21 cellular contexts compared by ENCODE assay signal in the genomic region with DNA sequence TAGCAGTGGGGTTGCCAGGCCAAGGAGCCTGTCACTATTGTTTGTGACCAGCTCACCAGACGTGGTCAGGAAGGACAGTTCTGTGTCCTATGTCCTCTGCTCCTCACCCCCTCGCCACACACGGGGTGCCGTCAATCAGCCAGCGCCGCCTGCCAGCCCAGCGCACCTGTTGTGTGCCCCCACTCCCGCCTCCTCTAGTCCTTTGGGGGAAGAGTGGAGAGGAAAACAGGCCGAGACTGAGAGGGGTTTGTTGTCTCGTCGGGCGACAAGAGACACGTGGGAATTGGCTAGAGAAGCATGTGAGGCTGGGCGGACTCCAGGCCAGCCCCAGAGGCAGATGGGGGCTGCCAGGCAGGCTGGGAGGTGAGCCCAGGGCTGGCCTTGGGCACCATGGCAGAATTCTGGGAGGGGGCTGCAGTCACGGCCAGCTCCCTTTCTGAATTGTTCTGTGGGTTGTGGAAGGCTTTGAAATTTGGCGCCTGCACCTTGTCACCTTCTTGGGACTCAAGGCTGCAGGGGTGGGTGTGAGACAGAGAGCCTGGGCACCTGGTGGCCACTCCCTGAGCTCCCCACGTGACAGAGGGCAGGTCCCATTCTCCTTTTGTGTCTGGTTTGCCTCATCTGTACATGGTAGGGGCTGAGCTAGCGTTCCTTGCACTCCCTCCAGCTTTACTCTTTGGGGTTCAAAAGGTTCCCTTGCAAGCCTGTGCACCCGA. TPM values are rescaled to one million over a fixed set of nuclear protein-coding genes. Genes with fewer than 3 reads are reported as not detected.
DNase-seq lines count a peak whose midpoint lies in the region; ATAC-seq and TF ChIP-seq lines count a peak whose summit lies in the region.
"Had no signal": no experiment of that assay in that cellular context is flagged by ENCODE, and none has a peak within 500 bp of the region (broad histone marks: within the 10 kb centered on the region; RNA-seq: fewer than 3 reads in every experiment).

No MANE protein-coding gene starts in this region.

- H3K27me3 ChIP-seq in right cardiac atrium (ENCODE audit: control insufficient read depth, insufficient read depth), result no peaks in the 10 kb centered on the region
- H3K27me3 ChIP-seq: brain microvascular endothelial cell, upper lobe of left lung had no signal

- ATAC-seq in Right ventricle myocardium superior (ENCODE audit: poor library complexity), result no peak
- ATAC-seq in right cardiac atrium, result no peak
- ATAC-seq: activated naive CD4-positive, alpha-beta T cell treated with anti-CD3 and anti-CD28 coated beads, Interleukin-2, amount 50 U/mL, for 72 hours; esophagus mucosa; left colon; naive thymus-derived CD4-positive, alpha-beta T cell had no signal

- 83% methylated on average over 19 of the region's 19 CpGs for whole genome bisulfite sequencing in right cardiac atrium

- H3K36me3 Mint-ChIP-seq in brain (peaks cover 11% of the 10 kb centered on the region), type B pancreatic cell (peaks cover 15% of the 10 kb centered on the region)

- DNase-seq in Right ventricle myocardium superior (peak; percentile 10), right cardiac atrium (no peak), myocyte (ENCODE audit: low read depth) (peak; percentile 89), type B pancreatic cell (ENCODE audit: extremely low spot score, unreplicated experiment) (no peak), NCI-H1694 (lab: John Stamatoyannopoulos, UW) (no peak), DMS153 (lab: John Stamatoyannopoulos, UW) (no peak), AG20443 (ENCODE audit: low spot score) (no peak)
- DNase-seq: activated CD4-positive, alpha-beta T cell treated with anti-CD3 and anti-CD28 coated beads for 4 hours; activated CD8-positive, alpha-beta memory T cell treated with anti-CD3 and anti-CD28 coated beads, Interleukin-2, amount 50 U/mL, for 48 hours; brain microvascular endothelial cell; dermis blood vessel endothelial cell; hippocampal formation; IMR-90; left colon; naive thymus-derived CD4-positive, alpha-beta T cell; stimulated activated CD4-positive, alpha-beta T cell treated with anti-CD3 and anti-CD28 coated beads, Interleukin-4, amount 100 ng/mL, for 24 hours; T1000 had no signal

- no peaks in the 10 kb centered on the region for H3K9me3 ChIP-seq in right cardiac atrium (ENCODE audit: control insufficient read depth, low read length)
- H3K9me3 ChIP-seq: upper lobe of left lung had no signal

- H3K27me3 Mint-ChIP-seq in brain (peaks cover 63% of the 10 kb centered on the region), type B pancreatic cell (peaks cover 3% of the 10 kb centered on the region)

- TF ChIP-seq CTCF in brain (conservative IDR thresholded peaks at IDR 0.05) (no peak), type B pancreatic cell (conservative IDR thresholded peaks at IDR 0.05) (no peak)

- H3K9me3 Mint-ChIP-seq in brain, result peaks cover 0 to 21% (median 15%) of the 10 kb centered on the region in 5 experiments
- no peaks in the 10 kb centered on the region for H3K9me3 Mint-ChIP-seq in type B pancreatic cell
- H3K9me3 Mint-ChIP-seq: activated naive CD4-positive, alpha-beta T cell treated with anti-CD3 and anti-CD28 coated beads, Interleukin-2, amount 50 U/mL, for 72 hours had no signal

- H3K27ac Mint-ChIP-seq in brain (peak overlapping the region in 3 of 5 experiments; percentile 84 to 97 (median 96)), type B pancreatic cell (peak overlapping the region; percentile 68)
- H3K27ac Mint-ChIP-seq: naive thymus-derived CD4-positive, alpha-beta T cell had no signal

- intact Hi-C loops in Right ventricle myocardium superior (cut with DNase I) (no loop called here), right cardiac atrium (cut with DNase I) (no loop called here)

- H3K4me1 Mint-ChIP-seq in brain, result peaks cover 63% of the 10 kb centered on the region
- H3K4me1 Mint-ChIP-seq in type B pancreatic cell (ENCODE audit: unreplicated experiment), result peaks cover 38% of the 10 kb centered on the region

- no peak overlapping the region for H3K4me3 ChIP-seq in right cardiac atrium (ENCODE audit: low read length)
- H3K4me3 ChIP-seq: upper lobe of left lung had no signal

- H3K27ac ChIP-seq in right cardiac atrium (ENCODE audit: low read length), result no peak overlapping the region
- H3K27ac ChIP-seq: brain microvascular endothelial cell, upper lobe of left lung had no signal

- H3K4me1 ChIP-seq in right cardiac atrium (ENCODE audit: control insufficient read depth, insufficient read depth, low read length), result no peaks in the 10 kb centered on the region

- H3K4me3 Mint-ChIP-seq in brain (peak overlapping the region in 3 of 5 experiments; percentile 38 to 63 (median 45)), type B pancreatic cell (peak overlapping the region; percentile 68)

RNA-seq across cellular contexts. Expression of a gene that starts 3.1 kb away (rescaled TPM):
- total RNA-seq in Right ventricle myocardium superior, result 0.35 TPM
- under 1 TPM; 0.51 to 0.78 (median 0.55) TPM for total RNA-seq in right cardiac atrium
- 0.41 TPM for polyA plus RNA-seq in right cardiac atrium
- polyA plus RNA-seq in brain (ENCODE audit: insufficient read depth, low read depth, low replicate concordance), result 0.02 TPM
- 2.5 TPM in 2 replicates for total RNA-seq in myocyte
- polyA plus RNA-seq in myocyte (2012), result 0.47 TPM
- total RNA-seq in type B pancreatic cell (ENCODE audit: low replicate concordance), result 3.3 and 7.0 TPM in 2 replicates

Comparison
In these comparisons a context has a peak if more than half of its experiments do, and no peak if none do; other contexts are left out.
1. DNase-seq: peak in Right ventricle myocardium superior (single experiment) and myocyte (single experiment); none in right cardiac atrium (0 of 3), type B pancreatic cell (single experiment), NCI-H1694 (single experiment), DMS153 (single experiment) and AG20443 (single experiment).